In the genomic region with DNA sequence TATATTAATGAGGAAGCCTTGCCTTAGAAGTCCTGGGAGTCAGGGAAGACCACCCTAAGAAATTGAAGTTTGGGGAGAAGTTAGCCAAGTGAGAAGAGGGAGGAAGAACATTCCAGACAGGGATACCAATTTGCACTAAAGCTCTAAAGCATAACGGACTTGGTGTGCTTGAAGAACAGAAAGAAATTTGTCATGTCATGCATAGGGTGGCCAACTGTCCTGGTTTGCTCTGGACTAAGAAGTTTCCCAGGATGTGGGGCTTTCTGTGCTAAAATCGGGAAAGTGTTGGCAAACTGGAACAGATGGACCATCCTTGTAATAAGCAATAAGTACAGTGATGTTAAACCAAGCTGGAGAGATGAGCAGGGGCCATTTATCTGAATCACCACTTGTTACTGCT, we compare ENCODE assay signal across 11 cellular contexts.
"Had no signal": no experiment of that assay in that cellular context is flagged by ENCODE, and none has a peak within 500 bp of the region (broad histone marks: within the 10 kb centered on the region; RNA-seq: fewer than 3 reads in every experiment).

No MANE protein-coding gene starts in this region.

- H3K4me2 ChIP-seq: GM23338 had no signal

- H3K4me3 ChIP-seq: GM23248, GM23338, HAP-1 had no signal

- H3K4me1 Mint-ChIP-seq: GM23338 had no signal

- H3K27ac Mint-ChIP-seq: GM23338, H9, HFFc6 had no signal

- H3K27ac ChIP-seq: GM23248 had no signal

- H3K9me3 Mint-ChIP-seq: GM23338, H9, HFFc6 had no signal

- H3K36me3 ChIP-seq: HAP-1 had no signal

- H2AFZ ChIP-seq: GM23248, GM23338 had no signal

- H3K4me3 Mint-ChIP-seq: GM23338, H9, HFFc6 had no signal

- H3K9ac ChIP-seq: GM23248 had no signal

- ATAC-seq: GM23338, HCT116 had no signal

- H3K9me3 ChIP-seq: HAP-1 had no signal

- FAIRE-seq: H1, H54 had no signal

- H3K4me1 ChIP-seq: HAP-1 had no signal

- DNase-seq: GM23248, GOT3, H7, H9, HCEC 1CT, HFFc6 had no signal
